In genomic region chr9:6014668-6015270, GRCh38 we compare ENCODE assay signal across 8 cellular contexts. TPM values are rescaled to one million over a fixed set of nuclear protein-coding genes. Genes with fewer than 3 reads are reported as not detected.
DNase-seq lines count a peak whose midpoint lies in the region; ATAC-seq and TF ChIP-seq lines count a peak whose summit lies in the region.

No MANE protein-coding gene starts in this region.

- H3K27ac ChIP-seq in lower lobe of right lung: peak overlapping the region; percentile 87

- peaks cover 12% of the 10 kb centered on the region for H3K36me3 Mint-ChIP-seq in central memory CD8-positive, alpha-beta T cell (ENCODE audit: insufficient read depth)
- peaks cover 27% of the 10 kb centered on the region for H3K36me3 Mint-ChIP-seq in type B pancreatic cell

- intact Hi-C loops in lower lobe of right lung (cut with DNase I): no loop called here

- H3K9me3 Mint-ChIP-seq in central memory CD8-positive, alpha-beta T cell: peaks cover 5% of the 10 kb centered on the region
- no peaks in the 10 kb centered on the region for H3K9me3 Mint-ChIP-seq in type B pancreatic cell

- H3K4me1 Mint-ChIP-seq in central memory CD8-positive, alpha-beta T cell: peaks cover 32% of the 10 kb centered on the region
- peaks cover 23% of the 10 kb centered on the region for H3K4me1 Mint-ChIP-seq in type B pancreatic cell (ENCODE audit: unreplicated experiment)

- ATAC-seq in central memory CD8-positive, alpha-beta T cell (replicated peaks; ENCODE audit: extremely low read depth, poor library complexity, severe bottlenecking): no peak
- ATAC-seq in lower lobe of right lung (peak in 1 of 2 donors; percentile 56), HG03439 (IDR thresholded peaks at IDR 0.05; ENCODE audit: unreplicated experiment) (no peak)

- peaks cover 16% of the 10 kb centered on the region for H3K36me3 ChIP-seq in lower lobe of right lung

- DNase-seq in Daoy (ENCODE audit: low read depth): peak; percentile 77
- peak; percentile 68 for DNase-seq in NCI-H226
- no peak for DNase-seq in central memory CD8-positive, alpha-beta T cell (ENCODE audit: low spot score in 2 of 2)
- no peak for DNase-seq in lower lobe of right lung
- DNase-seq in type B pancreatic cell (ENCODE audit: extremely low spot score, unreplicated experiment): no peak
- no peak for DNase-seq in GM20000 (ENCODE audit: low spot score)
- no peak for DNase-seq in NCI-H2107 treated with DMSO at 0.1 percent for 48 hours (lab: John Stamatoyannopoulos, UW; ENCODE audit: unreplicated experiment)

- H3K4me1 ChIP-seq in lower lobe of right lung: peaks cover 31% of the 10 kb centered on the region

- peak overlapping the region; percentile 99 for H3K27ac Mint-ChIP-seq in central memory CD8-positive, alpha-beta T cell (ENCODE audit: low read depth)
- H3K27ac Mint-ChIP-seq in type B pancreatic cell: peak overlapping the region; percentile 94

- no peaks in the 10 kb centered on the region for H3K9me3 ChIP-seq in lower lobe of right lung

- H3K4me3 Mint-ChIP-seq in central memory CD8-positive, alpha-beta T cell: peak overlapping the region; percentile 96
- peak overlapping the region; percentile 92 for H3K4me3 Mint-ChIP-seq in type B pancreatic cell

- H3K27me3 ChIP-seq in lower lobe of right lung (ENCODE audit: low read depth): no peaks in the 10 kb centered on the region

- TF ChIP-seq CTCF in lower lobe of right lung (IDR thresholded peaks at IDR 0.05) (no peak), type B pancreatic cell (conservative IDR thresholded peaks at IDR 0.05) (no peak), GM20000 (IDR thresholded peaks at IDR 0.05; ENCODE audit: extremely low read depth, missing control alignments) (no peak)

- H3K4me3 ChIP-seq in lower lobe of right lung: peak overlapping the region; percentile 80

- H3K27me3 Mint-ChIP-seq in central memory CD8-positive, alpha-beta T cell: no peaks in the 10 kb centered on the region
- no peaks in the 10 kb centered on the region for H3K27me3 Mint-ChIP-seq in type B pancreatic cell

RNA-seq across cellular contexts. Expression of gene RANBP6, which starts 0.7 kb away (rescaled TPM):
- total RNA-seq in Daoy (2014; rRNA removed; shearing (Covaris generic)): 34.1 and 36.6 TPM in 2 replicates
- total RNA-seq in lower lobe of right lung (15.3 TPM), type B pancreatic cell (ENCODE audit: low replicate concordance) (18.8 and 24.0 TPM in 2 replicates)

Comparison
In these comparisons a context has a peak if more than half of its experiments do, and no peak if none do; other contexts are left out.
1. DNase-seq: peak in Daoy (single experiment) and NCI-H226 (single experiment); none in central memory CD8-positive, alpha-beta T cell (0 of 2), lower lobe of right lung (single experiment), type B pancreatic cell (single experiment), GM20000 (single experiment) and NCI-H2107 treated with DMSO at 0.1 percent for 48 hours (single experiment).